ENCODE assay signal across 1 cellular context in genomic region chr12:116736962-116737773, GRCh38.
TF ChIP-seq lines count a peak whose summit lies in the region.

No MANE protein-coding gene starts in this region.

TF ChIP-seq in HEK293, 187 proteins besides CTCF, POLR2A, EP300 and RAD21 (continued from another document and continues in another):
- TF ChIP-seq, protein P1, sequence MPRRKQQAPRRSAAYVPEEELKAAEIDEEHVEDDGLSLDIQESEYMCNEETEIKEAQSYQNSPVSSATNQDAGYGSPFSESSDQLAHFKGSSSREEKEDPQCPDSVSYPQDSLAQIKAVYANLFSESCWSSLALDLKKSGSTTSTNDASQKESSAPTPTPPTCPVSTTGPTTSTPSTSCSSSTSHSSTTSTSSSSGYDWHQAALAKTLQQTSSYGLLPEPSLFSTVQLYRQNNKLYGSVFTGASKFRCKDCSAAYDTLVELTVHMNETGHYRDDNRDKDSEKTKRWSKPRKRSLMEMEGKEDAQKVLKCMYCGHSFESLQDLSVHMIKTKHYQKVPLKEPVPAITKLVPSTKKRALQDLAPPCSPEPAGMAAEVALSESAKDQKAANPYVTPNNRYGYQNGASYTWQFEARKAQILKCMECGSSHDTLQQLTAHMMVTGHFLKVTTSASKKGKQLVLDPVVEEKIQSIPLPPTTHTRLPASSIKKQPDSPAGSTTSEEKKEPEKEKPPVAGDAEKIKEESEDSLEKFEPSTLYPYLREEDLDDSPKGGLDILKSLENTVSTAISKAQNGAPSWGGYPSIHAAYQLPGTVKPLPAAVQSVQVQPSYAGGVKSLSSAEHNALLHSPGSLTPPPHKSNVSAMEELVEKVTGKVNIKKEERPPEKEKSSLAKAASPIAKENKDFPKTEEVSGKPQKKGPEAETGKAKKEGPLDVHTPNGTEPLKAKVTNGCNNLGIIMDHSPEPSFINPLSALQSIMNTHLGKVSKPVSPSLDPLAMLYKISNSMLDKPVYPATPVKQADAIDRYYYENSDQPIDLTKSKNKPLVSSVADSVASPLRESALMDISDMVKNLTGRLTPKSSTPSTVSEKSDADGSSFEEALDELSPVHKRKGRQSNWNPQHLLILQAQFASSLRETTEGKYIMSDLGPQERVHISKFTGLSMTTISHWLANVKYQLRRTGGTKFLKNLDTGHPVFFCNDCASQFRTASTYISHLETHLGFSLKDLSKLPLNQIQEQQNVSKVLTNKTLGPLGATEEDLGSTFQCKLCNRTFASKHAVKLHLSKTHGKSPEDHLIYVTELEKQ (tag by site-specific recombination; IDR thresholded peaks at IDR 0.05; ENCODE audit: borderline replicate concordance): no peak
- TF ChIP-seq, protein P2, sequence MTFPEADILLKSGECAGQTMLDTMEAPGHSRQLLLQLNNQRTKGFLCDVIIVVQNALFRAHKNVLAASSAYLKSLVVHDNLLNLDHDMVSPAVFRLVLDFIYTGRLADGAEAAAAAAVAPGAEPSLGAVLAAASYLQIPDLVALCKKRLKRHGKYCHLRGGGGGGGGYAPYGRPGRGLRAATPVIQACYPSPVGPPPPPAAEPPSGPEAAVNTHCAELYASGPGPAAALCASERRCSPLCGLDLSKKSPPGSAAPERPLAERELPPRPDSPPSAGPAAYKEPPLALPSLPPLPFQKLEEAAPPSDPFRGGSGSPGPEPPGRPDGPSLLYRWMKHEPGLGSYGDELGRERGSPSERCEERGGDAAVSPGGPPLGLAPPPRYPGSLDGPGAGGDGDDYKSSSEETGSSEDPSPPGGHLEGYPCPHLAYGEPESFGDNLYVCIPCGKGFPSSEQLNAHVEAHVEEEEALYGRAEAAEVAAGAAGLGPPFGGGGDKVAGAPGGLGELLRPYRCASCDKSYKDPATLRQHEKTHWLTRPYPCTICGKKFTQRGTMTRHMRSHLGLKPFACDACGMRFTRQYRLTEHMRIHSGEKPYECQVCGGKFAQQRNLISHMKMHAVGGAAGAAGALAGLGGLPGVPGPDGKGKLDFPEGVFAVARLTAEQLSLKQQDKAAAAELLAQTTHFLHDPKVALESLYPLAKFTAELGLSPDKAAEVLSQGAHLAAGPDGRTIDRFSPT (tag by site-specific recombination; IDR thresholded peaks at IDR 0.05): no peak
- TF ChIP-seq GLI4 (tag by site-specific recombination; IDR thresholded peaks at IDR 0.05): peak; percentile 18; the same call in 1 of the 2 replicates
- no peak for TF ChIP-seq ZNF140 (tag by site-specific recombination; IDR thresholded peaks at IDR 0.05)
- TF ChIP-seq ZSCAN16 (tag by site-specific recombination; IDR thresholded peaks at IDR 0.05): peak; percentile 58; the same call in 1 of the 2 replicates
- no peak for TF ChIP-seq ZNF529 (tag by site-specific recombination; IDR thresholded peaks at IDR 0.05; ENCODE audit: insufficient replicate concordance)
- no peak; the same call in 1 of the 2 replicates for TF ChIP-seq ZNF114 (tag by site-specific recombination; IDR thresholded peaks at IDR 0.05)
- TF ChIP-seq ZNF610 (tag by site-specific recombination; IDR thresholded peaks at IDR 0.05; ENCODE audit: borderline replicate concordance): no peak
- no peak for TF ChIP-seq IKZF3 (tag by site-specific recombination; IDR thresholded peaks at IDR 0.05)
- TF ChIP-seq HOXC10 (CRISPR knock-in tag; IDR thresholded peaks at IDR 0.05): 0 out of 2 replicates have a peak, but pooled peaks have one; percentile 68
- no peak for TF ChIP-seq SETDB1 (IDR thresholded peaks at IDR 0.05; ENCODE audit: insufficient read length, low read length)
- TF ChIP-seq ZNF521 (tag by site-specific recombination; IDR thresholded peaks at IDR 0.05): no peak; the same call in 1 of the 2 replicates
- no peak for TF ChIP-seq ZNF292 (tag by site-specific recombination; IDR thresholded peaks at IDR 0.05; ENCODE audit: borderline replicate concordance, low read depth)
- no peak for TF ChIP-seq ZNF24 (tag by site-specific recombination; IDR thresholded peaks at IDR 0.05)
- no peak for TF ChIP-seq ZBTB26 (tag by site-specific recombination; optimal IDR thresholded peaks at IDR 0.05)
- TF ChIP-seq ZIC2 (tag by site-specific recombination; IDR thresholded peaks at IDR 0.05): no peak
- no peak for TF ChIP-seq OSR2 (tag by site-specific recombination; IDR thresholded peaks at IDR 0.05)
- TF ChIP-seq ZNF211 (tag by site-specific recombination; IDR thresholded peaks at IDR 0.05; ENCODE audit: low read depth): no peak
- no peak for TF ChIP-seq MEIS1 (CRISPR knock-in tag; IDR thresholded peaks at IDR 0.05; ENCODE audit: borderline replicate concordance)
- TF ChIP-seq GLIS1 (tag by site-specific recombination; IDR thresholded peaks at IDR 0.05): peak; percentile 36; the same call in 1 of the 2 replicates
- no peak for TF ChIP-seq ZFP3 (tag by site-specific recombination; IDR thresholded peaks at IDR 0.05; ENCODE audit: low read depth)
- peak; percentile 58 for TF ChIP-seq PATZ1 (tag by site-specific recombination; IDR thresholded peaks at IDR 0.05)
- no peak for TF ChIP-seq SALL2 (tag by site-specific recombination; IDR thresholded peaks at IDR 0.05; ENCODE audit: borderline replicate concordance)
- TF ChIP-seq ZNF792 (tag by site-specific recombination; IDR thresholded peaks at IDR 0.05): no peak
- TF ChIP-seq BCL11B (tag by site-specific recombination; IDR thresholded peaks at IDR 0.05; ENCODE audit: low read depth): peak; percentile 50; the same call in 1 of the 2 replicates
- TF ChIP-seq, protein P3, sequence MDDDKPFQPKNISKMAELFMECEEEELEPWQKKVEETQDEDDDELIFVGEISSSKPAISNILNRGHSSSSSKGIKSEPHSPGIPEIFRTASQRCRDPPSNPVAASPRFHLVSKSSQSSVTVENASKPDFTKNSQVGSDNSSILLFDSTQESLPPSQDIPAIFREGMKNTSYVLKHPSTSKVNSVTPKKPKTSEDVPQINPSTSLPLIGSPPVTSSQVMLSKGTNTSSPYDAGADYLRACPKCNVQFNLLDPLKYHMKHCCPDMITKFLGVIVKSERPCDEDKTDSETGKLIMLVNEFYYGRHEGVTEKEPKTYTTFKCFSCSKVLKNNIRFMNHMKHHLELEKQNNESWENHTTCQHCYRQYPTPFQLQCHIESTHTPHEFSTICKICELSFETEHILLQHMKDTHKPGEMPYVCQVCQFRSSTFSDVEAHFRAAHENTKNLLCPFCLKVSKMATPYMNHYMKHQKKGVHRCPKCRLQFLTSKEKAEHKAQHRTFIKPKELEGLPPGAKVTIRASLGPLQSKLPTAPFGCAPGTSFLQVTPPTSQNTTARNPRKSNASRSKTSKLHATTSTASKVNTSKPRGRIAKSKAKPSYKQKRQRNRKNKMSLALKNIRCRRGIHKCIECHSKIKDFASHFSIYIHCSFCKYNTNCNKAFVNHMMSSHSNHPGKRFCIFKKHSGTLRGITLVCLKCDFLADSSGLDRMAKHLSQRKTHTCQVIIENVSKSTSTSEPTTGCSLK (tag by site-specific recombination; IDR thresholded peaks at IDR 0.05): no peak
- TF ChIP-seq ZNF366 (tag by site-specific recombination; conservative IDR thresholded peaks at IDR 0.05): peak; percentile 100
- no peak for TF ChIP-seq ZNF138 (tag by site-specific recombination; IDR thresholded peaks at IDR 0.05; ENCODE audit: borderline replicate concordance)
- no peak for TF ChIP-seq ZNF514 (tag by site-specific recombination; IDR thresholded peaks at IDR 0.05)
- TF ChIP-seq ZNF555 (tag by site-specific recombination; conservative IDR thresholded peaks at IDR 0.05): no peak
- TF ChIP-seq ZNF112 (tag by site-specific recombination; IDR thresholded peaks at IDR 0.05): no peak
- TF ChIP-seq ZNF202 (tag by site-specific recombination; IDR thresholded peaks at IDR 0.05; ENCODE audit: borderline replicate concordance): no peak
- TF ChIP-seq ZNF311 (tag by site-specific recombination; IDR thresholded peaks at IDR 0.05; ENCODE audit: borderline replicate concordance): no peak
- peak; percentile 8; the same call in 1 of the 2 replicates for TF ChIP-seq ZNF76 (tag by site-specific recombination; IDR thresholded peaks at IDR 0.05; ENCODE audit: borderline replicate concordance, low read depth)
- no peak for TF ChIP-seq ZNF350 (tag by site-specific recombination; IDR thresholded peaks at IDR 0.05)
- TF ChIP-seq ZBTB21 (tag by site-specific recombination; IDR thresholded peaks at IDR 0.05): no peak; the same call in 1 of the 2 replicates
- TF ChIP-seq YY2 (tag by site-specific recombination; IDR thresholded peaks at IDR 0.05): peak; percentile 72; the same call in 1 of the 2 replicates
- TF ChIP-seq GFI1B (tag by site-specific recombination; IDR thresholded peaks at IDR 0.05): no peak
- TF ChIP-seq ZNF398 (tag by site-specific recombination; IDR thresholded peaks at IDR 0.05): peak; percentile 83
- TF ChIP-seq HOXD13 (CRISPR knock-in tag; IDR thresholded peaks at IDR 0.05; ENCODE audit: borderline replicate concordance): no peak
- TF ChIP-seq ZNF354C (tag by site-specific recombination; IDR thresholded peaks at IDR 0.05; ENCODE audit: borderline replicate concordance, low read depth): no peak
- TF ChIP-seq, protein P4, sequence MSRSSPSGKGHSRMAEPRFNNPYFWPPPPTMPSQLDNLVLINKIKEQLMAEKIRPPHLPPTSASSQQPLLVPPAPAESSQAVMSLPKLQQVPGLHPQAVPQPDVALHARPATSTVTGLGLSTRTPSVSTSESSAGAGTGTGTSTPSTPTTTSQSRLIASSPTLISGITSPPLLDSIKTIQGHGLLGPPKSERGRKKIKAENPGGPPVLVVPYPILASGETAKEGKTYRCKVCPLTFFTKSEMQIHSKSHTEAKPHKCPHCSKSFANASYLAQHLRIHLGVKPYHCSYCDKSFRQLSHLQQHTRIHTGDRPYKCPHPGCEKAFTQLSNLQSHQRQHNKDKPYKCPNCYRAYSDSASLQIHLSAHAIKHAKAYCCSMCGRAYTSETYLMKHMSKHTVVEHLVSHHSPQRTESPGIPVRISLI (tag by site-specific recombination; IDR thresholded peaks at IDR 0.05): no peak
- 0 out of 2 replicates have a peak, but pooled peaks have one; percentile 21 for TF ChIP-seq ZNF785 (tag by site-specific recombination; IDR thresholded peaks at IDR 0.05)
- TF ChIP-seq ZBTB20 (tag by site-specific recombination; IDR thresholded peaks at IDR 0.05): peak; percentile 54; the same call in 1 of the 2 replicates
